38 cellular contexts compared by ENCODE assay signal in genomic region chr4:30881985-30882384, GRCh38.
"Had no signal": no experiment of that assay in that cellular context is flagged by ENCODE, and none has a peak within 500 bp of the region (broad histone marks: within the 10 kb centered on the region; RNA-seq: fewer than 3 reads in every experiment).

No MANE protein-coding gene starts in this region.

- H3K27me3 ChIP-seq: adrenal gland, body of pancreas, brain microvascular endothelial cell, breast epithelium had no signal

- FAIRE-seq: astrocyte had no signal

- H3K9me3 ChIP-seq: adrenal gland, body of pancreas, breast epithelium had no signal

- H3K4me1 Mint-ChIP-seq: activated CD4-positive, alpha-beta memory T cell treated with anti-CD3 and anti-CD28 coated beads, Interleukin-2, amount 10 ng/mL, durations not matched to agents 7 days and 5 days; activated CD4-positive, alpha-beta T cell treated with anti-CD3 and anti-CD28 coated beads for 36 hours; activated CD4-positive, alpha-beta T cell treated with anti-CD3 and anti-CD28 coated beads, Interleukin-2, amount 10 ng/mL, durations not matched to agents 7 days and 5 days; activated naive CD8-positive, alpha-beta T cell treated with anti-CD3 and anti-CD28 coated beads for 36 hours; activated T-helper 17 cell treated with anti-CD3 and anti-CD28 coated beads, Interleukin-2, amount 50 U/mL, for 72 hours; central memory CD8-positive, alpha-beta T cell; T-cell; T-helper 17 cell had no signal

- DNase-seq: activated CD4-positive, alpha-beta memory T cell treated with anti-CD3 and anti-CD28 coated beads, Interleukin-2, amount 10 ng/mL, durations not matched to agents 7 days and 5 days; activated CD4-positive, alpha-beta T cell treated with anti-CD3 and anti-CD28 coated beads for 1 hour; activated CD4-positive, alpha-beta T cell treated with anti-CD3 and anti-CD28 coated beads for 36 hours; activated CD4-positive, alpha-beta T cell treated with anti-CD3 and anti-CD28 coated beads for 48 hours; activated CD4-positive, alpha-beta T cell treated with anti-CD3 and anti-CD28 coated beads, Interleukin-2, amount 10 ng/mL, durations not matched to agents 7 days and 5 days; activated CD4-positive, alpha-beta T cell treated with anti-CD3 and anti-CD28 coated beads, Interleukin-2, amount 50 U/mL, for 48 hours; activated CD4-positive, CD25-positive, alpha-beta regulatory T cell; activated CD8-positive, alpha-beta memory T cell treated with anti-CD3 and anti-CD28 coated beads for 24 hours; activated CD8-positive, alpha-beta memory T cell treated with anti-CD3 and anti-CD28 coated beads, Interleukin-2, amount 50 U/mL, for 4 hours; activated CD8-positive, alpha-beta T cell treated with anti-CD3 and anti-CD28 coated beads, Interleukin-2, amount 10 ng/mL, durations not matched to agents 7 days and 5 days; activated effector memory CD4-positive, alpha-beta T cell treated with anti-CD3 and anti-CD28 coated beads, Interleukin-2, amount 50 U/mL, for 16 hours; activated gamma-delta T cell treated with Interleukin-2 at 50 U/mL for 16 hours; activated naive CD4-positive, alpha-beta T cell; activated naive CD4-positive, alpha-beta T cell treated with anti-CD3 and anti-CD28 coated beads for 36 hours; activated naive CD4-positive, alpha-beta T cell treated with anti-CD3 and anti-CD28 coated beads, Interleukin-2, amount 50 U/mL, for 16 hours; activated naive CD8-positive, alpha-beta T cell treated with anti-CD3 and anti-CD28 coated beads for 36 hours; activated T-cell treated with anti-CD3 and anti-CD28 coated beads for 4 hours; activated T-cell treated with anti-CD3 and anti-CD28 coated beads, Interleukin-2, amount 50 U/mL, for 1 hour; activated T-cell treated with anti-CD3 and anti-CD28 coated beads, Interleukin-2, amount 50 U/mL, for 4 hours; activated T-cell treated with anti-CD3 and anti-CD28 coated beads, Interleukin-2, amount 50 U/mL, for 72 hours; adrenal gland; amniotic stem cell; aorta; body of pancreas; brain microvascular endothelial cell; caudate nucleus; cerebellar nuclear complex; T-cell; T-helper 17 cell; T-helper 9 cell; WERI-Rb-1 had no signal

- H3K36me3 Mint-ChIP-seq: activated naive CD8-positive, alpha-beta T cell treated with anti-CD3 and anti-CD28 coated beads for 36 hours; T-cell had no signal

- ATAC-seq: activated CD4-positive, alpha-beta T cell treated with anti-CD3 and anti-CD28 coated beads for 36 hours; activated CD4-positive, CD25-positive, alpha-beta regulatory T cell treated with anti-CD3 and anti-CD28 coated beads, Interleukin-2, amount 50 U/mL, for 24 hours; activated CD8-positive, alpha-beta T cell treated with anti-CD3 and anti-CD28 coated beads, Interleukin-2, amount 10 ng/mL, durations not matched to agents 7 days and 5 days; activated T-cell treated with anti-CD3 and anti-CD28 coated beads, Interleukin-2, amount 50 U/mL, for 4 hours; activated T-cell treated with anti-CD3 and anti-CD28 coated beads, Interleukin-2, amount 50 U/mL, for 72 hours; activated T-helper 17 cell treated with anti-CD3 and anti-CD28 coated beads, Interleukin-2, amount 50 U/mL, for 72 hours; body of pancreas; T-cell; T-helper 17 cell; WTC11 had no signal

- H3K36me3 ChIP-seq: adrenal gland, brain microvascular endothelial cell, breast epithelium, WERI-Rb-1 had no signal

- H3K4me3 Mint-ChIP-seq: activated CD4-positive, alpha-beta memory T cell treated with anti-CD3 and anti-CD28 coated beads, Interleukin-2, amount 10 ng/mL, durations not matched to agents 7 days and 5 days; activated CD4-positive, alpha-beta T cell treated with anti-CD3 and anti-CD28 coated beads for 36 hours; activated CD4-positive, alpha-beta T cell treated with anti-CD3 and anti-CD28 coated beads, Interleukin-2, amount 10 ng/mL, durations not matched to agents 7 days and 5 days; activated CD8-positive, alpha-beta T cell treated with anti-CD3 and anti-CD28 coated beads, Interleukin-2, amount 10 ng/mL, durations not matched to agents 7 days and 5 days; activated naive CD4-positive, alpha-beta T cell treated with anti-CD3 and anti-CD28 coated beads for 36 hours; activated naive CD8-positive, alpha-beta T cell treated with anti-CD3 and anti-CD28 coated beads for 36 hours; activated T-cell treated with anti-CD3 and anti-CD28 coated beads, Interleukin-2, amount 50 U/mL, for 4 hours; activated T-cell treated with anti-CD3 and anti-CD28 coated beads, Interleukin-2, amount 50 U/mL, for 72 hours; activated T-helper 1 cell treated with anti-CD3 and anti-CD28 coated beads, Interleukin-12 subunit alpha, Interleukin-12 subunit beta, Interleukin-2, Interleukin-4 antibody, amounts not matched to agents 30 ng/mL and 10 ng/mL and 1 ng/mL, durations not matched to agents 14 hours and 24 hours and 36 hours; activated T-helper 17 cell treated with anti-CD3 and anti-CD28 coated beads, Interleukin-2, amount 50 U/mL, for 72 hours; central memory CD8-positive, alpha-beta T cell; T-cell; T-helper 17 cell; WTC11 had no signal

- H3K27ac Mint-ChIP-seq: activated CD4-positive, alpha-beta memory T cell treated with anti-CD3 and anti-CD28 coated beads, Interleukin-2, amount 10 ng/mL, durations not matched to agents 7 days and 5 days; activated CD4-positive, alpha-beta T cell treated with anti-CD3 and anti-CD28 coated beads for 36 hours; activated CD4-positive, alpha-beta T cell treated with anti-CD3 and anti-CD28 coated beads, Interleukin-2, amount 10 ng/mL, durations not matched to agents 7 days and 5 days; activated CD8-positive, alpha-beta T cell treated with anti-CD3 and anti-CD28 coated beads, Interleukin-2, amount 10 ng/mL, durations not matched to agents 7 days and 5 days; activated naive CD4-positive, alpha-beta T cell treated with anti-CD3 and anti-CD28 coated beads for 36 hours; activated naive CD8-positive, alpha-beta T cell treated with anti-CD3 and anti-CD28 coated beads for 36 hours; activated T-cell treated with anti-CD3 and anti-CD28 coated beads, Interleukin-2, amount 50 U/mL, for 72 hours; activated T-helper 1 cell treated with anti-CD3 and anti-CD28 coated beads, Interleukin-12 subunit alpha, Interleukin-12 subunit beta, Interleukin-2, Interleukin-4 antibody, amounts not matched to agents 30 ng/mL and 10 ng/mL and 1 ng/mL, durations not matched to agents 14 hours and 24 hours and 36 hours; activated T-helper 17 cell treated with anti-CD3 and anti-CD28 coated beads, Interleukin-2, amount 50 U/mL, for 72 hours; T-cell; T-helper 17 cell; WTC11 had no signal

- H3K4me1 ChIP-seq: adrenal gland, body of pancreas, breast epithelium had no signal

- H3K27ac ChIP-seq: adrenal gland, body of pancreas, brain microvascular endothelial cell, breast epithelium, WERI-Rb-1 had no signal

- H3K4me3 ChIP-seq: adrenal gland, body of pancreas, breast epithelium had no signal

- H3K27me3 Mint-ChIP-seq: activated CD4-positive, alpha-beta memory T cell treated with anti-CD3 and anti-CD28 coated beads, Interleukin-2, amount 10 ng/mL, durations not matched to agents 7 days and 5 days; activated CD4-positive, alpha-beta T cell treated with anti-CD3 and anti-CD28 coated beads for 36 hours; activated CD4-positive, alpha-beta T cell treated with anti-CD3 and anti-CD28 coated beads, Interleukin-2, amount 10 ng/mL, durations not matched to agents 7 days and 5 days; activated naive CD8-positive, alpha-beta T cell treated with anti-CD3 and anti-CD28 coated beads for 36 hours; activated T-helper 17 cell treated with anti-CD3 and anti-CD28 coated beads, Interleukin-2, amount 50 U/mL, for 72 hours; central memory CD8-positive, alpha-beta T cell; T-cell; T-helper 17 cell had no signal
